Comparison of ENCODE assay signal across 23 cellular contexts in genomic region chr15:74334127-74334526, GRCh38. TPM values are rescaled to one million over a fixed set of nuclear protein-coding genes. Genes with fewer than 3 reads are reported as not detected.
DNase-seq lines count a peak whose midpoint lies in the region; ATAC-seq, FAIRE-seq and TF ChIP-seq lines count a peak whose summit lies in the region.
"Had no signal": no experiment of that assay in that cellular context is flagged by ENCODE, and none has a peak within 500 bp of the region (broad histone marks: within the 10 kb centered on the region; RNA-seq: fewer than 3 reads in every experiment).

No MANE protein-coding gene starts in this region.

- DNase-seq in GM12891 (ENCODE audit: insufficient read length, low spot score) (no peak), bronchial epithelial cell (ENCODE audit: low read depth) (no peak), AG08396 (ENCODE audit: low spot score) (no peak), GM13976 (ENCODE audit: low spot score) (no peak)
- DNase-seq in activated T-helper 2 cell treated with anti-CD3 and anti-CD28 coated beads, Interferon-gamma antibody, Interleukin-2, Interleukin-4, amounts not matched to agents 10 μg/mL and 5 μg/mL and 100 μg/mL, durations not matched to agents 14 hours and 24 hours and 36 hours (ENCODE audit: low spot score) = no peak
- DNase-seq: BE2C; C1 segment of cervical spinal cord; CD4-positive, CD25-positive, alpha-beta regulatory T cell; CD8-positive, alpha-beta memory T cell; COR-L47; DMS 273 treated with DMSO at 0.1 percent for 48 hours; DMS53; DND-41; EL; KG1 had no signal

- in situ Hi-C loops in GM13976 (cut with MboI; ENCODE audit: low sequenced_read_pairs, unreplicated experiment) = no loop called here

- no peak for TF ChIP-seq CTCF in HEK293 (tag by site-specific recombination; IDR thresholded peaks at IDR 0.05)
- TF ChIP-seq CTCF in bronchial epithelial cell (IDR thresholded peaks at IDR 0.05; ENCODE audit: insufficient read depth, low read length, severe bottlenecking) = no peak
- no peak for TF ChIP-seq CTCF in liver (IDR thresholded peaks at IDR 0.05; ENCODE audit: low read depth, low read length, missing input control)
- no peak for TF ChIP-seq CTCF in GM13976 (IDR thresholded peaks at IDR 0.05; ENCODE audit: borderline replicate concordance, control extremely low read depth, extremely low read depth, insufficient read depth, missing control alignments)

- H3K27ac ChIP-seq in HEK293 (ENCODE audit: extremely low read depth, low read depth, low read length) (no peak overlapping the region), liver (ENCODE audit: low read depth in 1 of 2, low read length in 2 of 2) (no peak overlapping the region)
- H3K27ac ChIP-seq: HL-60 had no signal

- no peaks in the 10 kb centered on the region for H3K4me1 ChIP-seq in HEK293 (ENCODE audit: control insufficient read depth, insufficient read depth, low read length)
- H3K4me1 ChIP-seq in liver (ENCODE audit: control insufficient read depth in 4 of 4, insufficient read depth in 4 of 4, low read length in 3 of 4) = no peaks in the 10 kb centered on the region
- H3K4me1 ChIP-seq: BE2C, HAP-1 had no signal

- TF ChIP-seq RAD21 in liver (IDR thresholded peaks at IDR 0.05) = no peak

- ATAC-seq in GM19351 (IDR thresholded peaks at IDR 0.05; ENCODE audit: unreplicated experiment) = no peak

- WGBS in liver = 75% methylated on average over 1 of the region's 1 CpG

- no peaks in the 10 kb centered on the region for H3K27me3 Mint-ChIP-seq in activated T-helper 2 cell treated with anti-CD3 and anti-CD28 coated beads, Interferon-gamma antibody, Interleukin-2, Interleukin-4, amounts not matched to agents 10 μg/mL and 5 μg/mL and 100 μg/mL, durations not matched to agents 14 hours and 24 hours and 36 hours (ENCODE audit: low read depth)
- H3K27me3 Mint-ChIP-seq: IgD-negative memory B cell had no signal

- peak; percentile 65 for FAIRE-seq in GM12891 (lab: Jason Lieb, UNC)
- FAIRE-seq in bronchial epithelial cell (lab: Jason Lieb, UNC) = peak; percentile 93

- no peaks in the 10 kb centered on the region for H3K4me1 Mint-ChIP-seq in activated T-helper 2 cell treated with anti-CD3 and anti-CD28 coated beads, Interferon-gamma antibody, Interleukin-2, Interleukin-4, amounts not matched to agents 10 μg/mL and 5 μg/mL and 100 μg/mL, durations not matched to agents 14 hours and 24 hours and 36 hours (ENCODE audit: low read depth)
- H3K4me1 Mint-ChIP-seq: CD4-positive, CD25-positive, alpha-beta regulatory T cell had no signal

- TF ChIP-seq POLR2A in GM12891 (IDR thresholded peaks at IDR 0.05; ENCODE audit: low read depth, low read length) = no peak

- H3K36me3 ChIP-seq in HEK293 (ENCODE audit: control insufficient read depth in 2 of 2, insufficient read depth in 1 of 2, low read length in 2 of 2) = no peaks in the 10 kb centered on the region
- no peaks in the 10 kb centered on the region for H3K36me3 ChIP-seq in bronchial epithelial cell (ENCODE audit: control insufficient read depth, insufficient read depth, low read length)
- no peaks in the 10 kb centered on the region for H3K36me3 ChIP-seq in liver (ENCODE audit: control insufficient read depth in 4 of 4, insufficient read depth in 3 of 4, low read depth in 1 of 4, low read length in 3 of 4)
- H3K36me3 ChIP-seq: BE2C, HAP-1 had no signal

- H3K27ac Mint-ChIP-seq in activated T-helper 2 cell treated with anti-CD3 and anti-CD28 coated beads, Interferon-gamma antibody, Interleukin-2, Interleukin-4, amounts not matched to agents 10 μg/mL and 5 μg/mL and 100 μg/mL, durations not matched to agents 14 hours and 24 hours and 36 hours = no peak overlapping the region
- H3K27ac Mint-ChIP-seq: CD4-positive, CD25-positive, alpha-beta regulatory T cell; CD8-positive, alpha-beta memory T cell; IgD-negative memory B cell had no signal

- H3K36me3 Mint-ChIP-seq in activated T-helper 2 cell treated with anti-CD3 and anti-CD28 coated beads, Interferon-gamma antibody, Interleukin-2, Interleukin-4, amounts not matched to agents 10 μg/mL and 5 μg/mL and 100 μg/mL, durations not matched to agents 14 hours and 24 hours and 36 hours (ENCODE audit: low read depth) = no peaks in the 10 kb centered on the region
- H3K36me3 Mint-ChIP-seq: CD4-positive, CD25-positive, alpha-beta regulatory T cell; CD8-positive, alpha-beta memory T cell; IgD-negative memory B cell had no signal

- no peak overlapping the region for H3K4me3 ChIP-seq in HEK293 (ENCODE audit: low read depth, low read length)
- H3K4me3 ChIP-seq in bronchial epithelial cell (ENCODE audit: low read depth, low read length) = no peak overlapping the region
- H3K4me3 ChIP-seq in liver (ENCODE audit: low read depth in 1 of 3, low read length in 3 of 3) = no peak overlapping the region
- H3K4me3 ChIP-seq: HAP-1 had no signal

- CTCF ChIA-PET in HEK293 (lab: Yijun Ruan, JAX) = interaction anchor here (0.6 kb wide), 1 partner anchor 45 kb away, joined by 3 read pairs; no protein-coding TSS in a partner anchor

- no peaks in the 10 kb centered on the region for H3K27me3 ChIP-seq in bronchial epithelial cell (ENCODE audit: control insufficient read depth, insufficient read depth, low read length)
- no peaks in the 10 kb centered on the region for H3K27me3 ChIP-seq in liver (ENCODE audit: control insufficient read depth in 4 of 4, insufficient read depth in 4 of 4, low read length in 3 of 4)
- H3K27me3 ChIP-seq: BE2C had no signal

- H3K9me3 ChIP-seq in HEK293 (ENCODE audit: control insufficient read depth, insufficient read depth, low read depth, low read length) = no peaks in the 10 kb centered on the region
- no peaks in the 10 kb centered on the region for H3K9me3 ChIP-seq in liver (ENCODE audit: control insufficient read depth in 4 of 4, low read length in 3 of 4)
- H3K9me3 ChIP-seq: BE2C, HAP-1 had no signal

- POLR2A ChIA-PET in HEK293 (lab: Yijun Ruan, JAX) = no interaction called here

- intact Hi-C loops in activated T-helper 2 cell treated with anti-CD3 and anti-CD28 coated beads, Interferon-gamma antibody, Interleukin-2, Interleukin-4, amounts not matched to agents 10 μg/mL and 5 μg/mL and 100 μg/mL, durations not matched to agents 14 hours and 24 hours and 36 hours (cut with micrococcal nuclease) = no loop called here

- no peak overlapping the region for H3K9ac ChIP-seq in liver (ENCODE audit: low read depth in 1 of 2, low read length in 2 of 2)

- no peaks in the 10 kb centered on the region for H3K9me3 Mint-ChIP-seq in activated T-helper 2 cell treated with anti-CD3 and anti-CD28 coated beads, Interferon-gamma antibody, Interleukin-2, Interleukin-4, amounts not matched to agents 10 μg/mL and 5 μg/mL and 100 μg/mL, durations not matched to agents 14 hours and 24 hours and 36 hours
- H3K9me3 Mint-ChIP-seq: CD8-positive, alpha-beta memory T cell; IgD-negative memory B cell had no signal

- no peak overlapping the region for H3K4me3 Mint-ChIP-seq in activated T-helper 2 cell treated with anti-CD3 and anti-CD28 coated beads, Interferon-gamma antibody, Interleukin-2, Interleukin-4, amounts not matched to agents 10 μg/mL and 5 μg/mL and 100 μg/mL, durations not matched to agents 14 hours and 24 hours and 36 hours (ENCODE audit: low read depth)
- H3K4me3 Mint-ChIP-seq: CD4-positive, CD25-positive, alpha-beta regulatory T cell; CD8-positive, alpha-beta memory T cell; IgD-negative memory B cell had no signal

TF ChIP-seq in GM12891, 5 proteins besides CTCF, POLR2A, EP300 and RAD21:
- TF ChIP-seq SPI1 (IDR thresholded peaks at IDR 0.05; ENCODE audit: low read depth, low read length) (no peak), POU2F2 (IDR thresholded peaks at IDR 0.05; ENCODE audit: low read depth, low read length) (no peak), POLR2AphosphoS5 (IDR thresholded peaks at IDR 0.05; ENCODE audit: low read depth, low read length) (no peak), TAF1 (IDR thresholded peaks at IDR 0.05; ENCODE audit: low read depth, low read length) (no peak), PAX5 (IDR thresholded peaks at IDR 0.05; ENCODE audit: insufficient read depth, low read length, severe bottlenecking) (no peak)

TF ChIP-seq in HEK293, 187 proteins besides CTCF, POLR2A, EP300 and RAD21 (continues in another document):
- TF ChIP-seq RBAK (tag by site-specific recombination; IDR thresholded peaks at IDR 0.05) (no peak), BCL11A (tag by site-specific recombination; IDR thresholded peaks at IDR 0.05; ENCODE audit: low read depth) (peak; percentile 53; the same call in 1 of the 2 replicates), ZNF560 (tag by site-specific recombination; IDR thresholded peaks at IDR 0.05; ENCODE audit: borderline replicate concordance) (no peak), ZEB2 (tag by site-specific recombination; IDR thresholded peaks at IDR 0.05) (no peak), ZNF335 (tag by site-specific recombination; conservative IDR thresholded peaks at IDR 0.05) (no peak), SETDB1 (IDR thresholded peaks at IDR 0.05; ENCODE audit: insufficient read length, low read length) (no peak), ZNF830 (tag by site-specific recombination; IDR thresholded peaks at IDR 0.05; ENCODE audit: low read depth) (no peak), ZNF654 (tag by site-specific recombination; IDR thresholded peaks at IDR 0.05; ENCODE audit: low read depth) (no peak), ZNF530 (tag by site-specific recombination; IDR thresholded peaks at IDR 0.05; ENCODE audit: low read depth) (no peak)

TF ChIP-seq in liver, 16 proteins besides CTCF, POLR2A, EP300 and RAD21:
- TF ChIP-seq ATF3 (IDR thresholded peaks at IDR 0.05) = no peak
- no peak for TF ChIP-seq HNF4G (IDR thresholded peaks at IDR 0.05)
- TF ChIP-seq RXRA (IDR thresholded peaks at IDR 0.05) = peak in 1 of 2 donors; percentile 41
- no peak for TF ChIP-seq SP1 (IDR thresholded peaks at IDR 0.05)
- peak; percentile 58 to 69 for TF ChIP-seq HNF4A (conservative IDR thresholded peaks at IDR 0.05)
- no peak for TF ChIP-seq JUND (IDR thresholded peaks at IDR 0.05)
- TF ChIP-seq GABPA (IDR thresholded peaks at IDR 0.05 in 1 of 2, conservative IDR thresholded peaks at IDR 0.05 in 1 of 2) = no peak
TF ChIP-seq in liver: peak in this region for 2.

RNA-seq across cellular contexts. Expression of gene CYP11A1, which starts 33.3 kb away (rescaled TPM):
- polyA plus RNA-seq in GM12891 (2012; ENCODE audit: low read depth, missing spikeins) = 0.54 TPM
- not detected in 2 replicates for total RNA-seq in bronchial epithelial cell
- 1 to 10 TPM in 1 of 2 donors, under 1 TPM in 1; 0.47 to 2.3 TPM for total RNA-seq in liver
- polyA plus RNA-seq in liver = 1 to 10 TPM; 1.5 to 2.2 TPM
- not detected in 2 replicates for total RNA-seq in activated T-helper 2 cell treated with anti-CD3 and anti-CD28 coated beads, Interferon-gamma antibody, Interleukin-2, Interleukin-4, amounts not matched to agents 10 μg/mL and 5 μg/mL and 100 μg/mL, durations not matched to agents 14 hours and 24 hours and 36 hours
- total RNA-seq: CD4-positive, CD25-positive, alpha-beta regulatory T cell; CD8-positive, alpha-beta memory T cell; G401; H4 had no signal
- polyA plus RNA-seq: CD4-positive, CD25-positive, alpha-beta regulatory T cell; CD8-positive, alpha-beta memory T cell; IgD-negative memory B cell had no signal
